11 cellular contexts compared by ENCODE assay signal in genomic region chr1:94105957-94106529, GRCh38. TPM values are rescaled to one million over a fixed set of nuclear protein-coding genes. Genes with fewer than 3 reads are reported as not detected.
A peak's percentile ranks its signal among the peaks of the same experiment; 100 is the strongest.
DNase-seq lines count a peak whose midpoint lies in the region; ATAC-seq, FAIRE-seq and TF ChIP-seq lines count a peak whose summit lies in the region.
"Had no signal": no experiment of that assay in that cellular context is flagged by ENCODE, and none has a peak within 500 bp of the region (broad histone marks: within the 10 kb centered on the region; RNA-seq: fewer than 3 reads in every experiment).

No MANE protein-coding gene starts in this region.

- no peak for TF ChIP-seq POLR2A in GM12891 (IDR thresholded peaks at IDR 0.05; ENCODE audit: low read depth, low read length)
- no peak for TF ChIP-seq POLR2A in HCT116 (IDR thresholded peaks at IDR 0.05; ENCODE audit: borderline replicate concordance, extremely low read depth, insufficient read depth, insufficient read length)

- H3K27me3 ChIP-seq in HCT116 (ENCODE audit: insufficient read depth, low read length): no peaks in the 10 kb centered on the region
- H3K27me3 ChIP-seq in Panc1 (ENCODE audit: control insufficient read depth, insufficient read depth, low read length): no peaks in the 10 kb centered on the region
- H3K27me3 ChIP-seq in left lung: peaks cover 0 to 73% of the 10 kb centered on the region in 2 donors

- H3K4me3 ChIP-seq in HCT116 (replicated peaks in 1 of 2; ENCODE audit: low read depth in 1 of 2, low read length in 2 of 2) (no peak overlapping the region), Panc1 (ENCODE audit: low read depth in 2 of 2, low read length in 2 of 2) (no peak overlapping the region), left lung (no peak overlapping the region)

- H3K9me2 ChIP-seq in HCT116 (ENCODE audit: insufficient read depth): no peaks in the 10 kb centered on the region

- TF ChIP-seq CTCF in HCT116 (IDR thresholded peaks at IDR 0.05 in 2 of 3, conservative IDR thresholded peaks at IDR 0.05 in 1 of 3; ENCODE audit: borderline replicate concordance in 1 of 3, insufficient read depth in 1 of 3, low read depth in 2 of 3, low read length in 2 of 3) (no peak), Panc1 (IDR thresholded peaks at IDR 0.05) (no peak), HFFc6 (IDR thresholded peaks at IDR 0.05) (no peak), left lung (IDR thresholded peaks at IDR 0.05) (no peak)

- H3K9me3 ChIP-seq in HCT116 (ENCODE audit: control insufficient read depth in 1 of 2, insufficient read depth in 1 of 2, low read depth in 1 of 2, low read length in 2 of 2): no peaks in the 10 kb centered on the region
- H3K9me3 ChIP-seq in Panc1 (ENCODE audit: control insufficient read depth, insufficient read depth, low read depth, low read length): no peaks in the 10 kb centered on the region
- H3K9me3 ChIP-seq in left lung: no peaks in the 10 kb centered on the region

- POLR2A ChIA-PET in HCT116 (lab: Charles Lee) (no interaction called here), Panc1 (lab: Charles Lee) (no interaction called here)

- in situ Hi-C loops in Panc1 (cut with HindIII; ENCODE audit: low pct_unique_long_range_greater_than_20kb, low sequenced_read_pairs): no loop called here

- peaks cover 6 to 21% of the 10 kb centered on the region in 2 experiments; a peak in 3 of 4 replicates for H3K4me1 ChIP-seq in HCT116 (ENCODE audit: control insufficient read depth in 1 of 2, insufficient read depth in 2 of 2, low read length in 2 of 2)
- peaks cover 25% of the 10 kb centered on the region for H3K4me1 ChIP-seq in Panc1 (ENCODE audit: control insufficient read depth, insufficient read depth, low read length)
- H3K4me1 ChIP-seq in left lung: no peaks in the 10 kb centered on the region

- no peaks in the 10 kb centered on the region for H3K9me3 Mint-ChIP-seq in HFFc6
- H3K9me3 Mint-ChIP-seq: T-helper 1 cell treated with Interleukin-12 subunit alpha and Interleukin-12 subunit beta and Interleukin-4 antibody, amounts not matched to agents 30 μg/mL and 1 μg/mL, for 36 hours had no signal

- H3K27me3 Mint-ChIP-seq in HFFc6 (ENCODE audit: insufficient read depth): peaks cover 22% of the 10 kb centered on the region

- no peak overlapping the region for H3K27ac ChIP-seq in HCT116 (ENCODE audit: low read depth, low read length)
- H3K27ac ChIP-seq in Panc1 (ENCODE audit: low read length): peak overlapping the region; percentile 72
- no peak overlapping the region for H3K27ac ChIP-seq in left lung

- intact Hi-C loops in HCT116 (cut with micrococcal nuclease) (no loop called here), Panc1 (cut with micrococcal nuclease; ENCODE audit: unreplicated experiment) (no loop called here), left lung (cut with DNase I) (no loop called here)

- H3K4me3 Mint-ChIP-seq in HFFc6: no peak overlapping the region
- H3K4me3 Mint-ChIP-seq: T-helper 1 cell treated with Interleukin-12 subunit alpha and Interleukin-12 subunit beta and Interleukin-4 antibody, amounts not matched to agents 30 μg/mL and 1 μg/mL, for 36 hours had no signal

- H3K27ac Mint-ChIP-seq in HFFc6: no peak overlapping the region
- H3K27ac Mint-ChIP-seq: T-helper 1 cell treated with Interleukin-12 subunit alpha and Interleukin-12 subunit beta and Interleukin-4 antibody, amounts not matched to agents 30 μg/mL and 1 μg/mL, for 36 hours had no signal

- RAD21 ChIA-PET in HCT116 (lab: Charles Lee; ENCODE audit: low non-redundant PET in 1 of 2, low total read pairs in 2 of 2, uncharacterized antibody in 2 of 2, unreplicated experiment in 2 of 2): no interaction called here

- no peaks in the 10 kb centered on the region for H3K36me3 ChIP-seq in HCT116 (ENCODE audit: control insufficient read depth in 1 of 2, insufficient read depth in 2 of 2, low read length in 2 of 2)
- H3K36me3 ChIP-seq in Panc1 (ENCODE audit: control insufficient read depth, insufficient read depth, low read length): no peaks in the 10 kb centered on the region
- H3K36me3 ChIP-seq in left lung: no peaks in the 10 kb centered on the region

- FAIRE-seq in GM12891 (lab: Jason Lieb, UNC): no peak

- H2AFZ ChIP-seq in HCT116 (ENCODE audit: low read depth, low read length, poor library complexity, severe bottlenecking): no peak overlapping the region

- H3K9ac ChIP-seq in HCT116 (ENCODE audit: low read length): no peak overlapping the region

- ATAC-seq in HCT116 (peak; percentile 34; the same call in 1 of the 2 replicates), Panc1 (no peak), GM19023 (IDR thresholded peaks at IDR 0.05; ENCODE audit: unreplicated experiment) (no peak), left lung (no peak)

- TF ChIP-seq RAD21 in HCT116 (IDR thresholded peaks at IDR 0.05; ENCODE audit: low read depth): no peak

- no peak overlapping the region for H3K4me2 ChIP-seq in HCT116 (ENCODE audit: low read length)

- no peaks in the 10 kb centered on the region for H3K79me2 ChIP-seq in HCT116 (ENCODE audit: insufficient read depth, low read length)

- H3K36me3 Mint-ChIP-seq in HFFc6 (ENCODE audit: low read depth): no peaks in the 10 kb centered on the region

- DNase-seq in GM12891 (ENCODE audit: insufficient read length, low spot score) (peak; percentile 25), HCT116 (ENCODE audit: low read depth, low spot score) (no peak), Panc1 (ENCODE audit: low read depth, low spot score) (no peak), midbrain (lab: John Stamatoyannopoulos, UW) (peak; percentile 18), HFFc6 (no peak), left lung (no peak)
- DNase-seq in stimulated activated CD4-positive, alpha-beta T cell treated with anti-CD3 and anti-CD28 coated beads, Interleukin-2, amount 100 ng/mL, for 48 hours: no peak
- DNase-seq: activated T-cell treated with anti-CD3 and anti-CD28 coated beads, Interleukin-2, amount 50 U/mL, for 1 hour; NCI-H226 had no signal

- CTCF ChIA-PET in HCT116 (lab: Charles Lee) (no interaction called here), Panc1 (lab: Charles Lee) (no interaction called here)

- BruUV-seq in HCT116 (replicated peaks; lab: Mats Ljungman, UMichigan) (no TSS peak), Panc1 (replicated peaks; lab: Mats Ljungman, UMichigan) (no TSS peak)

- no peaks in the 10 kb centered on the region for H4K20me1 ChIP-seq in HCT116 (ENCODE audit: insufficient read depth)

- peaks cover 25% of the 10 kb centered on the region for H3K4me1 Mint-ChIP-seq in HFFc6 (ENCODE audit: low read depth)

TF ChIP-seq in GM12891, 5 proteins besides CTCF, POLR2A, EP300 and RAD21:
- TF ChIP-seq POU2F2 (IDR thresholded peaks at IDR 0.05; ENCODE audit: low read depth, low read length) (no peak), SPI1 (IDR thresholded peaks at IDR 0.05; ENCODE audit: low read depth, low read length) (peak; percentile 77), PAX5 (IDR thresholded peaks at IDR 0.05; ENCODE audit: insufficient read depth, low read length, severe bottlenecking) (no peak)

TF ChIP-seq in HCT116, 20 proteins besides CTCF, POLR2A, EP300 and RAD21 (continues in another document):
- TF ChIP-seq CEBPB (IDR thresholded peaks at IDR 0.05; ENCODE audit: low read depth) (no peak), ZNF274 (IDR thresholded peaks at IDR 0.05; ENCODE audit: low read depth, low read length) (no peak), EGR1 (IDR thresholded peaks at IDR 0.05; ENCODE audit: low read depth) (no peak), SRF (IDR thresholded peaks at IDR 0.05; ENCODE audit: low read depth) (no peak), ZBTB33 (IDR thresholded peaks at IDR 0.05; ENCODE audit: extremely low read depth, insufficient replicate concordance, low read length) (no peak), EZH2 (IDR thresholded peaks at IDR 0.05) (no peak), YY1 (IDR thresholded peaks at IDR 0.05; ENCODE audit: extremely low read depth, insufficient replicate concordance, low read depth, low read length) (no peak), POLR2AphosphoS5 (IDR thresholded peaks at IDR 0.05; ENCODE audit: low read depth, low read length) (no peak), SP1 (IDR thresholded peaks at IDR 0.05; ENCODE audit: low read depth) (no peak)

RNA-seq across cellular contexts. Expression of gene ABCA4, which starts 14.9 kb away (rescaled TPM):
- polyA plus RNA-seq in GM12891 (2012; ENCODE audit: low read depth, missing spikeins): not detected
- 0.22 TPM for total RNA-seq in HCT116 (2021; ENCODE audit: unreplicated experiment)
- polyA plus RNA-seq in HCT116 (2012): 0.22 and 0.39 TPM in 2 replicates
- 1.5 TPM for total RNA-seq in Panc1 (2021; ENCODE audit: unreplicated experiment)
- polyA plus RNA-seq in Panc1 (2012; ENCODE audit: insufficient read length): 3.2 TPM
- total RNA-seq in HFFc6 (2021; fragmentation: NEBNext Ultra II Directional; extraction: Animal tissue kit (Norgen Biotek cat#: 25700)): under 1 TPM in 3 of 6 experiments, not detected in 3; 0.03 to 0.09 (median 0.05) TPM
- total RNA-seq in left lung: 1 to 10 TPM; 1.7 to 2.7 TPM

Comparison
In these comparisons a context has a peak if more than half of its experiments do, and no peak if none do; other contexts are left out.
1. DNase-seq: peak in GM12891 (single experiment) and midbrain (single experiment); none in HCT116 (single experiment), Panc1 (single experiment), HFFc6 (single experiment), stimulated activated CD4-positive, alpha-beta T cell treated with anti-CD3 and anti-CD28 coated beads, Interleukin-2, amount 100 ng/mL, for 48 hours (0 of 2) and left lung (0 of 2).